12 cellular contexts compared by ENCODE assay signal in the genomic region with DNA sequence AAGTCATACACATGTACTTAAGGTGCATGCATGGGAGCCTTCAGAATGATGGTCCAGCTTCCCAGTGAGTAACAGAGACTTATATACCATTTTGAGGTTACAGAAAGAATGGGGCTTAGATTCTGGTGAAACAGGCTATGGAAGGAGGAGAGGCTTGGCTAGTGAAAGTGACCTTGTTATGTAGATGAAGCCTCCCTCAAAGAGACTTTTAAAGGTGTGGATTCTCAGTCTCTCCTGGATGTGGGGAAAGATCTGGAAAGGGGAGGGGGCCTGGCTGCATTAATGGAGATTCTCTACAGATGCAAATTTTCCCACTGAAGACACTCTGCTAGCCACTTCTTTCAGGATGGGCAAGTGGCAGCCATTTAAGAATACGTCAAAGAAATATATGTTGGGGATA. TPM values are rescaled to one million over a fixed set of nuclear protein-coding genes. Genes with fewer than 3 reads are reported as not detected.
DNase-seq lines count a peak whose midpoint lies in the region; ATAC-seq, FAIRE-seq and TF ChIP-seq lines count a peak whose summit lies in the region.
"Had no signal": no experiment of that assay in that cellular context is flagged by ENCODE, and none has a peak within 500 bp of the region (broad histone marks: within the 10 kb centered on the region; RNA-seq: fewer than 3 reads in every experiment).

No MANE protein-coding gene starts in this region.

- no peaks in the 10 kb centered on the region for H3K27me3 ChIP-seq in KMS-11 (ENCODE audit: insufficient read depth, low read depth)
- no peaks in the 10 kb centered on the region for H3K27me3 ChIP-seq in mesenchymal stem cell (ENCODE audit: control insufficient read depth in 1 of 2, insufficient read depth in 1 of 2, low read length in 2 of 2)
- H3K27me3 ChIP-seq in thoracic aorta (replicated peaks; ENCODE audit: insufficient read depth) = no peaks in the 10 kb centered on the region
- H3K27me3 ChIP-seq in small intestine (ENCODE audit: control insufficient read depth in 2 of 2, insufficient read depth in 2 of 2, low read length in 2 of 2) = no peaks in the 10 kb centered on the region
- H3K27me3 ChIP-seq: neutrophil had no signal

- FAIRE-seq in small intestine (lab: Jason Lieb, UNC) = no peak

- no peak overlapping the region for H3K14ac ChIP-seq in mesenchymal stem cell (ENCODE audit: low read length in 2 of 2)

- H2BK15ac ChIP-seq in mesenchymal stem cell (ENCODE audit: low read depth, poor library complexity, severe bottlenecking) = no peak overlapping the region

- H3K27ac ChIP-seq in KMS-11 (peak overlapping the region; percentile 89), caudate nucleus (ENCODE audit: low read depth, low read length) (peak overlapping the region; percentile 95), mesenchymal stem cell (ENCODE audit: low read length, poor library complexity, severe bottlenecking) (no peak overlapping the region), thoracic aorta (peak overlapping the region; percentile 70 to 78), small intestine (ENCODE audit: low read depth in 1 of 2, low read length in 1 of 2) (no peak overlapping the region)
- H3K27ac ChIP-seq: neutrophil had no signal

- H2AFZ ChIP-seq in KMS-11 (ENCODE audit: low read depth) (no peak overlapping the region), mesenchymal stem cell (ENCODE audit: low read depth, low read length) (no peak overlapping the region)

- H3K4me1 ChIP-seq in KMS-11 (ENCODE audit: low read depth, poor library complexity, severe bottlenecking) (peaks cover 65% of the 10 kb centered on the region), mesenchymal stem cell (ENCODE audit: control insufficient read depth, insufficient read depth, low read depth, low read length) (peaks cover 54% of the 10 kb centered on the region), thoracic aorta (ENCODE audit: control insufficient read depth in 1 of 2, low read depth in 2 of 2) (peaks cover 55 to 77% of the 10 kb centered on the region in 2 donors), small intestine (ENCODE audit: control insufficient read depth in 2 of 2, insufficient read depth in 1 of 2, low read depth in 1 of 2, low read length in 1 of 2) (peaks cover 4 to 14% of the 10 kb centered on the region in 2 donors)

- H3K4me3 ChIP-seq in KMS-11 (IDR thresholded peaks at IDR 0.05; ENCODE audit: insufficient read depth, low read depth, low read length) (no peak overlapping the region), mesenchymal stem cell (ENCODE audit: insufficient read depth in 1 of 2, low read depth in 1 of 2, low read length in 2 of 2) (no peak overlapping the region), thoracic aorta (no peak overlapping the region), small intestine (ENCODE audit: low read depth in 1 of 2, low read length in 2 of 2) (no peak overlapping the region)

- WGBS in mesenchymal stem cell = 100% methylated on average over 1 of the region's 1 CpG
- 88 to 100% (median 98%) methylated on average over 1 of the region's 1 CpG for WGBS in small intestine, 3 donors

- H3K9me3 ChIP-seq in mesenchymal stem cell (ENCODE audit: control insufficient read depth, low read length) (no peaks in the 10 kb centered on the region), thoracic aorta (no peaks in the 10 kb centered on the region), small intestine (ENCODE audit: control insufficient read depth, low read depth) (no peaks in the 10 kb centered on the region)
- H3K9me3 ChIP-seq: neutrophil had no signal

- DNase-seq in caudate nucleus (lab: John Stamatoyannopoulos, UW) = no peak
- DNase-seq in mesenchymal stem cell = no peak
- DNase-seq in thoracic aorta (ENCODE audit: low spot score) = no peak
- DNase-seq in COR-L47 (lab: John Stamatoyannopoulos, UW) = no peak
- DNase-seq in small intestine = no peak
- DNase-seq: activated CD4-positive, alpha-beta memory T cell treated with anti-CD3 and anti-CD28 coated beads for 36 hours; activated naive CD4-positive, alpha-beta T cell treated with Interleukin-2 at 50 U/mL for 16 hours; cortex of kidney had no signal

- peaks cover 96% of the 10 kb centered on the region for H3K79me2 ChIP-seq in KMS-11 (ENCODE audit: insufficient read depth, low read depth)

- no peak for TF ChIP-seq CTCF in KMS-11 (conservative IDR thresholded peaks at IDR 0.05; ENCODE audit: low read depth, low read length)
- no peak for TF ChIP-seq CTCF in thoracic aorta (IDR thresholded peaks at IDR 0.05)

- peaks cover 5% of the 10 kb centered on the region; the same call in 1 of the 2 replicates for H3K36me3 ChIP-seq in KMS-11 (ENCODE audit: insufficient read depth)
- peaks cover 4 to 9% of the 10 kb centered on the region in 2 experiments for H3K36me3 ChIP-seq in mesenchymal stem cell (ENCODE audit: control insufficient read depth in 1 of 2, insufficient read depth in 2 of 2, low read depth in 1 of 2, low read length in 2 of 2)
- H3K36me3 ChIP-seq in thoracic aorta = no peaks in the 10 kb centered on the region
- no peaks in the 10 kb centered on the region for H3K36me3 ChIP-seq in small intestine (ENCODE audit: control insufficient read depth in 2 of 2, insufficient read depth in 2 of 2, low read length in 2 of 2)
- H3K36me3 ChIP-seq: neutrophil had no signal

- no peak overlapping the region for H4K91ac ChIP-seq in mesenchymal stem cell (ENCODE audit: low read length)

- H3K9ac ChIP-seq in KMS-11 (peak overlapping the region; percentile 68; the same call in 1 of the 2 replicates), mesenchymal stem cell (ENCODE audit: low read length) (no peak overlapping the region)

- H2BK12ac ChIP-seq in mesenchymal stem cell (ENCODE audit: low read length in 2 of 2) = peak overlapping the region; percentile 35 to 49

- peak overlapping the region; percentile 56 to 92 for H3K4ac ChIP-seq in mesenchymal stem cell (ENCODE audit: low read depth in 1 of 2, low read length in 2 of 2)

- peak overlapping the region; percentile 90 for H2BK120ac ChIP-seq in mesenchymal stem cell (ENCODE audit: low read depth, low read length)

- H2AK5ac ChIP-seq in mesenchymal stem cell (ENCODE audit: low read length, severe bottlenecking) = no peak overlapping the region

- H2BK5ac ChIP-seq in mesenchymal stem cell (ENCODE audit: low read depth, low read length, poor library complexity, severe bottlenecking) = no peak overlapping the region

- peak overlapping the region; percentile 100 for H3K4me2 ChIP-seq in KMS-11
- H3K4me2 ChIP-seq in mesenchymal stem cell (ENCODE audit: low read length, poor library complexity, severe bottlenecking) = no peak overlapping the region

- H4K20me1 ChIP-seq in KMS-11 (ENCODE audit: insufficient read depth) = no peaks in the 10 kb centered on the region

- peak overlapping the region in 1 of 2 experiments; percentile 69 for H3K18ac ChIP-seq in mesenchymal stem cell (ENCODE audit: low read depth in 1 of 2, low read length in 2 of 2)

- ATAC-seq in thoracic aorta (ENCODE audit: insufficient number of reproducible peaks, low FRiP score, low read depth) (no peak), HG02970 (IDR thresholded peaks at IDR 0.05; ENCODE audit: low FRiP score, unreplicated experiment) (no peak)

- H4K8ac ChIP-seq in mesenchymal stem cell (ENCODE audit: low read length) = no peak overlapping the region

- H3K23ac ChIP-seq in mesenchymal stem cell (ENCODE audit: low read length in 2 of 2) = no peak overlapping the region

- H3K79me1 ChIP-seq in mesenchymal stem cell (replicated peaks; ENCODE audit: low read length, poor library complexity, severe bottlenecking) = peaks cover 34% of the 10 kb centered on the region

RNA-seq across cellular contexts. Expression of a gene that starts 5.5 kb away (rescaled TPM):
- polyA plus RNA-seq in mesenchymal stem cell (2013, experiment 1 of 2) = 30.8 TPM
- polyA plus RNA-seq in mesenchymal stem cell (2013, experiment 2 of 2) = 30.3 TPM
- total RNA-seq in thoracic aorta = 10 to 100 TPM; 48.5 to 68.5 TPM
- 100 to 1,000 TPM in 1 of 3 donors, 10 to 100 TPM in 2; 16.9 to 136 (median 86.7) TPM for polyA plus RNA-seq in small intestine
- total RNA-seq: MCF 10A had no signal

RNA-seq across cellular contexts. Expression of a gene that starts 13.5 kb away (rescaled TPM):
- polyA plus RNA-seq in mesenchymal stem cell (2013, experiment 1 of 2) = 10.5 TPM
- 10.5 TPM for polyA plus RNA-seq in mesenchymal stem cell (2013, experiment 2 of 2)
- 100 to 1,000 TPM; 473 to 661 TPM for total RNA-seq in thoracic aorta
- 10 to 100 TPM in 1 of 3 donors, 1 to 10 TPM in 2; 4.0 to 39.4 (median 6.8) TPM for polyA plus RNA-seq in small intestine

RNA-seq across cellular contexts. Expression of a gene that starts 35.6 kb away (rescaled TPM):
- polyA plus RNA-seq in mesenchymal stem cell (2013, experiment 1 of 2) = 13.5 TPM
- 14.1 TPM for polyA plus RNA-seq in mesenchymal stem cell (2013, experiment 2 of 2)
- total RNA-seq in thoracic aorta = 10 to 100 TPM; 16.6 to 20.7 TPM
- 10 to 100 TPM in 2 of 3 donors, 1 to 10 TPM in 1; 8.1 to 14.5 (median 12.2) TPM for polyA plus RNA-seq in small intestine

RNA-seq across cellular contexts. Expression of a gene that starts 54.0 kb away (rescaled TPM):
- 0.23 TPM for polyA plus RNA-seq in mesenchymal stem cell (2013, experiment 1 of 2)
- 0.11 TPM for polyA plus RNA-seq in mesenchymal stem cell (2013, experiment 2 of 2)
- total RNA-seq in thoracic aorta = not detected
- under 1 TPM in 1 of 3 donors, not detected in 2; 0.28 TPM for polyA plus RNA-seq in small intestine
- total RNA-seq: activated CD4-positive, alpha-beta memory T cell treated with anti-CD3 and anti-CD28 coated beads for 36 hours; MCF 10A had no signal

Comparison
In these comparisons a context has a peak if more than half of its experiments do, and no peak if none do; other contexts are left out.
1. H3K27ac ChIP-seq: peak in KMS-11 (single experiment), caudate nucleus (single experiment) and thoracic aorta (2 of 2); none in mesenchymal stem cell (single experiment) and small intestine (0 of 2).